Comparison of ENCODE assay signal across 1 cellular context in the genomic region with DNA sequence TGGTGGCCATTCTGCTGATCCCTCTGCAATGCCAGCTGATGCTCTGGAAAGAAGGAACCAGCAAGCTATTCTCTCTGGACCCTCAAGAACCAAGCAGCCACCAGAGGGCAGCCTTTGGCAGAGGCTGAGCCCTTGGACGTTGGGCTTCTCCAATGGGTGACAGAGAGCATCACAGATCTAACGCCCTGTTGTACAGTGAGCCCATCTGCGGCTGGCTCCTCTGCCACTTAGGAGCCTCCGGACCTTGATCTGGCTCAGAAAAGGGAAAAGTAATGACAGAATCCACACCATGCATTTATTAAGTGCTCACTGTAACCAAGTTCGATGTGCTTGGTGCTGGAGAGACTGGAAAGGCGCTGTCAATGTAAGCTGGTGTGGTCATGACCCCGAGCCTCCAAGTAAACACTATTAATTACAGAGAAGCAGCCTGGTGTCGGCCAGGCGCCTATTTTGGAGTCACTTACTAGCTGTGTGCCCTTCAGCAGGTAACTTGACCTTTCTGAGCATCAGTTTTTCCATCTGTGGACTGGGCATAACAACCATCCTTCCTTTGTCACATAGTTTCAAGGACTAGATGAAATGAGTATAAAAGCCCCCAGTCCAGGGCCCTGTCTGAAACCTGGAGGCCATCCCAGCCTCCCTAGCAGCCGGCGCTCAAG.
A peak's percentile ranks its signal among the peaks of the same experiment; 100 is the strongest.
TF ChIP-seq lines count a peak whose summit lies in the region.

No MANE protein-coding gene starts in this region.

TF ChIP-seq in IMR-90, 13 proteins besides CTCF, POLR2A, EP300 and RAD21:
- TF ChIP-seq FOS (IDR thresholded peaks at IDR 0.05; ENCODE audit: low read depth, low read length) (no peak), BHLHE40 (IDR thresholded peaks at IDR 0.05; ENCODE audit: low read depth, low read length) (no peak), CHD1 (IDR thresholded peaks at IDR 0.05; ENCODE audit: low read depth, low read length) (no peak; the same call in 1 of the 2 replicates), RFX5 (IDR thresholded peaks at IDR 0.05; ENCODE audit: low read depth, low read length) (no peak), MAFK (IDR thresholded peaks at IDR 0.05; ENCODE audit: low read depth, low read length) (0 out of 2 replicates have a peak, but pooled peaks have one; percentile 2), NFE2L2 (IDR thresholded peaks at IDR 0.05; ENCODE audit: low read depth, low read length) (no peak), CEBPB (IDR thresholded peaks at IDR 0.05; ENCODE audit: low read depth, low read length) (no peak), MAZ (IDR thresholded peaks at IDR 0.05; ENCODE audit: borderline replicate concordance, low read depth, low read length) (peak; percentile 36; the same call in 1 of the 2 replicates), SMC3 (IDR thresholded peaks at IDR 0.05; ENCODE audit: low read depth, low read length) (peak; percentile 99), RCOR1 (IDR thresholded peaks at IDR 0.05; ENCODE audit: insufficient replicate concordance, low read length) (no peak), MXI1 (IDR thresholded peaks at IDR 0.05; ENCODE audit: borderline replicate concordance, low read depth, low read length) (no peak)
- TF ChIP-seq, protein P1, sequence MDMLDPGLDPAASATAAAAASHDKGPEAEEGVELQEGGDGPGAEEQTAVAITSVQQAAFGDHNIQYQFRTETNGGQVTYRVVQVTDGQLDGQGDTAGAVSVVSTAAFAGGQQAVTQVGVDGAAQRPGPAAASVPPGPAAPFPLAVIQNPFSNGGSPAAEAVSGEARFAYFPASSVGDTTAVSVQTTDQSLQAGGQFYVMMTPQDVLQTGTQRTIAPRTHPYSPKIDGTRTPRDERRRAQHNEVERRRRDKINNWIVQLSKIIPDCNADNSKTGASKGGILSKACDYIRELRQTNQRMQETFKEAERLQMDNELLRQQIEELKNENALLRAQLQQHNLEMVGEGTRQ (IDR thresholded peaks at IDR 0.05; ENCODE audit: low read depth, low read length): no peak
- TF ChIP-seq, protein P2, sequence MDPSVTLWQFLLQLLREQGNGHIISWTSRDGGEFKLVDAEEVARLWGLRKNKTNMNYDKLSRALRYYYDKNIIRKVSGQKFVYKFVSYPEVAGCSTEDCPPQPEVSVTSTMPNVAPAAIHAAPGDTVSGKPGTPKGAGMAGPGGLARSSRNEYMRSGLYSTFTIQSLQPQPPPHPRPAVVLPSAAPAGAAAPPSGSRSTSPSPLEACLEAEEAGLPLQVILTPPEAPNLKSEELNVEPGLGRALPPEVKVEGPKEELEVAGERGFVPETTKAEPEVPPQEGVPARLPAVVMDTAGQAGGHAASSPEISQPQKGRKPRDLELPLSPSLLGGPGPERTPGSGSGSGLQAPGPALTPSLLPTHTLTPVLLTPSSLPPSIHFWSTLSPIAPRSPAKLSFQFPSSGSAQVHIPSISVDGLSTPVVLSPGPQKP (IDR thresholded peaks at IDR 0.05; ENCODE audit: borderline replicate concordance, low read depth, low read length): no peak
